ENCODE assay signal across 10 cellular contexts in the genomic region with DNA sequence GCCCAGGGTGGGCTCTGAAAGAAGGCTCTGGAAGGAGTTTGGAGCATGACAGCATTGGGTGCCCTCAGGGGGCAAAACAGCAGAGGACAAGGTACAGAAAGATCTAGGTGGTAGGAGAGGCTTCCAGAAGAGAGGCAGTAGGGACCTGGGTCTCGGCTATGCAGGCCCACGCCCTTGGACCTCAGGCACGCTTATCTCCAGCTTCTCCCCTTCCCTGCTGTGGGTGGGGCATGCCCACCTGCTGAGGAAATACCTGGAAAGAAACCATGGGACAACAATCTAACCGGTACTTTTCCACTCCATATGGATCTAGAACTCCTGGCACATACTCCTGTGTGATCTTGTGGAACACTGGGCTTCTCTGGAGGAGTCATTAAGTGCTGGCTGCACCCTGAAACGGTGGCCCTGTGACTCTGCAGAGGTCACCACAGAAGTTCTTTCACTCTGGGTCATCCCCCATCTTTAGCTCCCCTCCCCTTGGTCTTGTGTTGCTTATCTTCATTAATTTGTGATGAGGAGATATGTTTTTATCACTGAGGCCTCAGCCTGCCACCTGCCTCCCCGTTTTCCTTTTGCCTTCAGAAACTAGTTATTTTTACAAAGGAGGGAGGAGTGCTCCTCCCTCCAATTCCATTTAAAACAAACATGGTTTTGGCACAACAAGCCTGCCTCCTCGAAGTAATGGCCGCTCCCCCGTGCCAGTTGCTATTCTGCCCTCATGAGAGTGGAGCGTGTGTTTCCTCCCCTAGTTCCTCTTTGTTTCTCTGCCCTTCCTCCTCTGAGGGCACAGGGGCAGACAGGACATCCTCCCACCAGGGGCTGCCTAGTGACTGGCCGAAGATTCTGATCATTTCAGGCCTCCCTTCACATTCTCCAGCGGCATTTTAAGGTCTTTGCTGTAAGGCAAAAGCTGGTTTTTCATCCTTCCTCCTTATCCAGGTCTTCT.
A peak's percentile ranks its signal among the peaks of the same experiment; 100 is the strongest.
DNase-seq lines count a peak whose midpoint lies in the region; ATAC-seq and TF ChIP-seq lines count a peak whose summit lies in the region.
"Had no signal": no experiment of that assay in that cellular context is flagged by ENCODE, and none has a peak within 500 bp of the region (broad histone marks: within the 10 kb centered on the region; RNA-seq: fewer than 3 reads in every experiment).

No MANE protein-coding gene starts in this region.

- intact Hi-C loops in activated CD4-positive, alpha-beta T cell treated with anti-CD3 and anti-CD28 coated beads, Interleukin-2, amount 10 ng/mL, durations not matched to agents 24 days and 14 days (cut with micrococcal nuclease): no loop called here
- intact Hi-C loops in Panc1 (cut with micrococcal nuclease; ENCODE audit: unreplicated experiment): no loop called here

- H3K9me3 ChIP-seq in Panc1 (ENCODE audit: control insufficient read depth, insufficient read depth, low read depth, low read length) (no peaks in the 10 kb centered on the region), thoracic aorta (no peaks in the 10 kb centered on the region)

- no TSS peak for BruUV-seq in Panc1 (replicated peaks; lab: Mats Ljungman, UMichigan)

- H3K36me3 Mint-ChIP-seq in activated CD4-positive, alpha-beta T cell treated with anti-CD3 and anti-CD28 coated beads, Interleukin-2, amount 10 ng/mL, durations not matched to agents 24 days and 14 days (ENCODE audit: low read depth): peaks cover 12% of the 10 kb centered on the region
- H3K36me3 Mint-ChIP-seq in activated CD4-positive, alpha-beta T cell treated with anti-CD3 and anti-CD28 coated beads, Interleukin-2, amount 10 ng/mL, durations not matched to agents 7 days and 5 days (ENCODE audit: low read depth): peaks cover 27% of the 10 kb centered on the region

- no peak for ATAC-seq in Panc1
- ATAC-seq in thoracic aorta (ENCODE audit: insufficient number of reproducible peaks, low FRiP score, low read depth): no peak

- H3K9me3 Mint-ChIP-seq in activated CD4-positive, alpha-beta T cell treated with anti-CD3 and anti-CD28 coated beads, Interleukin-2, amount 10 ng/mL, durations not matched to agents 24 days and 14 days: peaks cover 10% of the 10 kb centered on the region
- peaks cover 38% of the 10 kb centered on the region for H3K9me3 Mint-ChIP-seq in activated CD4-positive, alpha-beta T cell treated with anti-CD3 and anti-CD28 coated beads, Interleukin-2, amount 10 ng/mL, durations not matched to agents 7 days and 5 days

- CTCF ChIA-PET in activated CD4-positive, alpha-beta T cell treated with anti-CD3 and anti-CD28 coated beads, Interleukin-2, amount 10 ng/mL, durations not matched to agents 7 days and 5 days (lab: Charles Lee): interaction anchor here (1.6 kb wide), 1 partner anchor 8 kb away, joined by 3 read pairs; no protein-coding TSS in a partner anchor
- CTCF ChIA-PET in Panc1 (lab: Charles Lee): no interaction called here

- no peaks in the 10 kb centered on the region for H3K4me1 ChIP-seq in Panc1 (ENCODE audit: control insufficient read depth, insufficient read depth, low read length)
- H3K4me1 ChIP-seq in thoracic aorta (ENCODE audit: control insufficient read depth in 1 of 2, low read depth in 2 of 2): peaks cover 12 to 32% of the 10 kb centered on the region in 2 donors

- H3K27ac Mint-ChIP-seq in activated CD4-positive, alpha-beta T cell treated with anti-CD3 and anti-CD28 coated beads, Interleukin-2, amount 10 ng/mL, durations not matched to agents 24 days and 14 days: peak overlapping the region; percentile 16
- H3K27ac Mint-ChIP-seq in activated CD4-positive, alpha-beta T cell treated with anti-CD3 and anti-CD28 coated beads, Interleukin-2, amount 10 ng/mL, durations not matched to agents 7 days and 5 days: no peak overlapping the region

- peak overlapping the region; percentile 29; the same call in 1 of the 2 replicates for H3K27ac ChIP-seq in Panc1 (ENCODE audit: low read length)
- H3K27ac ChIP-seq in layer of hippocampus (ENCODE audit: low read depth, low read length): peak overlapping the region; percentile 23
- peak overlapping the region; percentile 47 to 62 for H3K27ac ChIP-seq in thoracic aorta
- H3K27ac ChIP-seq: WERI-Rb-1 had no signal

- peaks cover 21% of the 10 kb centered on the region for H3K4me1 Mint-ChIP-seq in activated CD4-positive, alpha-beta T cell treated with anti-CD3 and anti-CD28 coated beads, Interleukin-2, amount 10 ng/mL, durations not matched to agents 24 days and 14 days
- H3K4me1 Mint-ChIP-seq in activated CD4-positive, alpha-beta T cell treated with anti-CD3 and anti-CD28 coated beads, Interleukin-2, amount 10 ng/mL, durations not matched to agents 7 days and 5 days: peaks cover 31% of the 10 kb centered on the region

- DNase-seq in activated CD4-positive, alpha-beta T cell treated with anti-CD3 and anti-CD28 coated beads, Interleukin-2, amount 10 ng/mL, durations not matched to agents 24 days and 14 days: no peak
- DNase-seq in activated CD4-positive, alpha-beta T cell treated with anti-CD3 and anti-CD28 coated beads, Interleukin-2, amount 10 ng/mL, durations not matched to agents 7 days and 5 days: no peak
- DNase-seq in Panc1 (ENCODE audit: low read depth, low spot score) (no peak), thoracic aorta (ENCODE audit: low spot score) (no peak), amniotic stem cell (lab: John Stamatoyannopoulos, UW) (no peak), iPS-NIHi7 (ENCODE audit: extremely low spot score) (no peak)
- DNase-seq in stimulated activated CD4-positive, alpha-beta T cell treated with anti-CD3 and anti-CD28 coated beads, Interleukin-4, amount 100 ng/mL, for 24 hours: no peak
- DNase-seq: GOT3, WERI-Rb-1 had no signal

- TF ChIP-seq CTCF in Panc1 (IDR thresholded peaks at IDR 0.05) (no peak), thoracic aorta (IDR thresholded peaks at IDR 0.05) (no peak)

- no peaks in the 10 kb centered on the region for H3K36me3 ChIP-seq in Panc1 (ENCODE audit: control insufficient read depth, insufficient read depth, low read length)
- no peaks in the 10 kb centered on the region for H3K36me3 ChIP-seq in thoracic aorta
- H3K36me3 ChIP-seq: WERI-Rb-1 had no signal

- no peak overlapping the region for H3K4me3 Mint-ChIP-seq in activated CD4-positive, alpha-beta T cell treated with anti-CD3 and anti-CD28 coated beads, Interleukin-2, amount 10 ng/mL, durations not matched to agents 24 days and 14 days
- no peak overlapping the region for H3K4me3 Mint-ChIP-seq in activated CD4-positive, alpha-beta T cell treated with anti-CD3 and anti-CD28 coated beads, Interleukin-2, amount 10 ng/mL, durations not matched to agents 7 days and 5 days

- H3K4me3 ChIP-seq in Panc1 (ENCODE audit: low read depth in 2 of 2, low read length in 2 of 2) (no peak overlapping the region), thoracic aorta (no peak overlapping the region)

- POLR2A ChIA-PET in activated CD4-positive, alpha-beta T cell treated with anti-CD3 and anti-CD28 coated beads, Interleukin-2, amount 10 ng/mL, durations not matched to agents 7 days and 5 days (lab: Charles Lee): no interaction called here
- POLR2A ChIA-PET in Panc1 (lab: Charles Lee): no interaction called here

- H3K27me3 ChIP-seq in Panc1 (ENCODE audit: control insufficient read depth, insufficient read depth, low read length) (no peaks in the 10 kb centered on the region), layer of hippocampus (ENCODE audit: control insufficient read depth, insufficient read depth, low read length) (no peaks in the 10 kb centered on the region), thoracic aorta (replicated peaks; ENCODE audit: insufficient read depth) (no peaks in the 10 kb centered on the region)

- H3K27me3 Mint-ChIP-seq in activated CD4-positive, alpha-beta T cell treated with anti-CD3 and anti-CD28 coated beads, Interleukin-2, amount 10 ng/mL, durations not matched to agents 24 days and 14 days: peaks cover 6% of the 10 kb centered on the region
- peaks cover 4% of the 10 kb centered on the region for H3K27me3 Mint-ChIP-seq in activated CD4-positive, alpha-beta T cell treated with anti-CD3 and anti-CD28 coated beads, Interleukin-2, amount 10 ng/mL, durations not matched to agents 7 days and 5 days

- in situ Hi-C loops in Panc1 (cut with HindIII; ENCODE audit: low pct_unique_long_range_greater_than_20kb, low sequenced_read_pairs): no loop called here
